In genomic region chr15:78929536-78930264, GRCh38 we compare ENCODE assay signal across 22 cellular contexts. TPM values are rescaled to one million over a fixed set of nuclear protein-coding genes. Genes with fewer than 3 reads are reported as not detected.
DNase-seq lines count a peak whose midpoint lies in the region; ATAC-seq, FAIRE-seq and TF ChIP-seq lines count a peak whose summit lies in the region.
"Had no signal": no experiment of that assay in that cellular context is flagged by ENCODE, and none has a peak within 500 bp of the region (broad histone marks: within the 10 kb centered on the region; RNA-seq: fewer than 3 reads in every experiment).

No MANE protein-coding gene starts in this region.

- no peak for ATAC-seq in K562
- no peak for ATAC-seq in CD4-positive, alpha-beta T cell (ENCODE audit: poor library complexity)
- ATAC-seq in Right ventricle myocardium inferior, result no peak
- ATAC-seq in HG02763 (IDR thresholded peaks at IDR 0.05; ENCODE audit: unreplicated experiment), result no peak
- ATAC-seq: gastroesophageal sphincter, left cardiac atrium had no signal

- H3K4me2 ChIP-seq in K562 (ENCODE audit: insufficient read depth, low read length) (no peak overlapping the region), neural progenitor cell (no peak overlapping the region)

- TF ChIP-seq CTCF in K562 (IDR thresholded peaks at IDR 0.05 in 2 of 3, conservative IDR thresholded peaks at IDR 0.05 in 1 of 3; ENCODE audit: insufficient read depth in 2 of 3, low read depth in 1 of 3, low read length in 3 of 3) (no peak), neural progenitor cell (IDR thresholded peaks at IDR 0.05) (no peak)
- no peak for TF ChIP-seq CTCF in CD4-positive, alpha-beta T cell (IDR thresholded peaks at IDR 0.05)

- no peaks in the 10 kb centered on the region for H3K27me3 ChIP-seq in K562 (ENCODE audit: control insufficient read depth in 2 of 2, insufficient read depth in 2 of 2, low read length in 2 of 2)
- H3K27me3 ChIP-seq in neural progenitor cell, result no peaks in the 10 kb centered on the region
- no peaks in the 10 kb centered on the region for H3K27me3 ChIP-seq in CD4-positive, alpha-beta T cell (ENCODE audit: control insufficient read depth, insufficient read depth, low read length)
- H3K27me3 ChIP-seq: ascending aorta, colonic mucosa, gastroesophageal sphincter, neutrophil, uterus had no signal

- H3K79me2 ChIP-seq in K562 (ENCODE audit: control insufficient read depth, insufficient read depth, low read length) (no peaks in the 10 kb centered on the region), neural progenitor cell (ENCODE audit: low read depth) (no peaks in the 10 kb centered on the region)

- no peaks in the 10 kb centered on the region for H3K27me3 Mint-ChIP-seq in IgD-negative memory B cell
- peaks cover 11% of the 10 kb centered on the region for H3K27me3 Mint-ChIP-seq in neural progenitor cell (ENCODE audit: insufficient read depth, low read depth)
- no peaks in the 10 kb centered on the region for H3K27me3 Mint-ChIP-seq in CD4-positive, alpha-beta T cell

- peaks cover 11 to 32% of the 10 kb centered on the region in 2 experiments for H3K4me1 ChIP-seq in K562 (replicated peaks in 1 of 2; ENCODE audit: control insufficient read depth in 2 of 2, insufficient read depth in 2 of 2, low read length in 2 of 2)
- H3K4me1 ChIP-seq in neural progenitor cell, result no peaks in the 10 kb centered on the region
- H3K4me1 ChIP-seq: colonic mucosa, uterus had no signal

- no peak for TF ChIP-seq POLR2A in K562 (conservative IDR thresholded peaks at IDR 0.05)

- H3K4me1 Mint-ChIP-seq in IgD-negative memory B cell, result peaks cover 0 to 12% (median 3%) of the 10 kb centered on the region in 3 donors
- H3K4me1 Mint-ChIP-seq in neural progenitor cell, result peaks cover 7% of the 10 kb centered on the region
- H3K4me1 Mint-ChIP-seq in CD4-positive, alpha-beta T cell (ENCODE audit: low read depth), result no peaks in the 10 kb centered on the region

- H3K4me3 ChIP-seq in K562 (no peak overlapping the region), neural progenitor cell (no peak overlapping the region)
- H3K4me3 ChIP-seq: ascending aorta, colonic mucosa, gastroesophageal sphincter, SK-N-MC, uterus had no signal

- POLR2A ChIA-PET in K562 (lab: Yijun Ruan, JAX), result interaction anchor here (0.8 to 1.5 kb wide), 3 partner anchors 8 to 15 kb away, joined by 4 to 5 read pairs (median 4); partner anchors contain the start of gene CTSH
- POLR2A ChIA-PET in CD4-positive, alpha-beta T cell (lab: Charles Lee), result no interaction called here

- H3K36me3 ChIP-seq in K562 (ENCODE audit: control insufficient read depth, insufficient read depth, low read length), result peaks cover 85% of the 10 kb centered on the region; the same call in 2 of the 3 replicates
- H3K36me3 ChIP-seq in neural progenitor cell, result no peaks in the 10 kb centered on the region
- H3K36me3 ChIP-seq: colonic mucosa, uterus had no signal

- no peak for TF ChIP-seq EP300 in K562 (IDR thresholded peaks at IDR 0.05; ENCODE audit: low read length)

- no TSS peak for BruUV-seq in K562 (replicated peaks; lab: Mats Ljungman, UMichigan)

- CTCF ChIA-PET in K562 (lab: Yijun Ruan, JAX; ENCODE audit: low intra/inter-chr PET ratio), result no interaction called here
- CTCF ChIA-PET in CD4-positive, alpha-beta T cell (lab: Charles Lee), result no interaction called here

- no peak overlapping the region for H3K9ac ChIP-seq in K562 (ENCODE audit: insufficient read depth in 1 of 2, low read depth in 2 of 2, low read length in 2 of 2)
- H3K9ac ChIP-seq in neural progenitor cell, result no peak overlapping the region

- no peaks in the 10 kb centered on the region for H3K9me3 ChIP-seq in K562 (replicated peaks; ENCODE audit: control insufficient read depth, insufficient read depth, low read depth, low read length)
- no peaks in the 10 kb centered on the region for H3K9me3 ChIP-seq in neural progenitor cell (ENCODE audit: low read depth)
- no peaks in the 10 kb centered on the region for H3K9me3 ChIP-seq in CD4-positive, alpha-beta T cell (ENCODE audit: control insufficient read depth, low read length)
- H3K9me3 ChIP-seq: ascending aorta, colonic mucosa, gastroesophageal sphincter, neutrophil, uterus had no signal

- FAIRE-seq in K562 (lab: Jason Lieb, UNC), result no peak

- no peaks in the 10 kb centered on the region for H3F3A ChIP-seq in neural progenitor cell (ENCODE audit: low read depth)

- peaks cover 5% of the 10 kb centered on the region for H3K36me3 Mint-ChIP-seq in IgD-negative memory B cell
- peaks cover 5% of the 10 kb centered on the region for H3K36me3 Mint-ChIP-seq in neural progenitor cell
- peaks cover 13% of the 10 kb centered on the region for H3K36me3 Mint-ChIP-seq in CD4-positive, alpha-beta T cell (ENCODE audit: low read depth)

- H3K4me3 Mint-ChIP-seq in IgD-negative memory B cell (no peak overlapping the region), neural progenitor cell (no peak overlapping the region)
- no peak overlapping the region for H3K4me3 Mint-ChIP-seq in CD4-positive, alpha-beta T cell

- no peaks in the 10 kb centered on the region for H3K9me3 Mint-ChIP-seq in IgD-negative memory B cell
- H3K9me3 Mint-ChIP-seq in neural progenitor cell, result no peaks in the 10 kb centered on the region
- no peaks in the 10 kb centered on the region for H3K9me3 Mint-ChIP-seq in CD4-positive, alpha-beta T cell

- no peak for TF ChIP-seq RAD21 in K562 (CRISPR knock-in tag; conservative IDR thresholded peaks at IDR 0.05 in 1 of 2, IDR thresholded peaks at IDR 0.05 in 1 of 2)

- no peaks in the 10 kb centered on the region for H3K9me1 ChIP-seq in K562 (ENCODE audit: control insufficient read depth, insufficient read depth, low read length)

- H4K20me1 ChIP-seq in K562 (replicated peaks; ENCODE audit: control insufficient read depth, insufficient read depth, low read length), result no peaks in the 10 kb centered on the region
- no peaks in the 10 kb centered on the region for H4K20me1 ChIP-seq in neural progenitor cell (ENCODE audit: low read depth)

- H3K27ac Mint-ChIP-seq in IgD-negative memory B cell (peak overlapping the region in 2 of 3 donors; percentile 71 to 89), neural progenitor cell (peak overlapping the region; percentile 9)
- H3K27ac Mint-ChIP-seq in CD4-positive, alpha-beta T cell, result no peak overlapping the region

- H2AFZ ChIP-seq in K562 (ENCODE audit: low read depth, low read length) (no peak overlapping the region), neural progenitor cell (replicated peaks) (no peak overlapping the region)

- intact Hi-C loops in K562 (cut with micrococcal nuclease), result no loop called here
- intact Hi-C loops in CD4-positive, alpha-beta T cell (cut with DNase I, micrococcal nuclease), result no loop called here
- intact Hi-C loops in Right ventricle myocardium inferior (cut with DNase I), result no loop called here

- DNase-seq in D341Med (ENCODE audit: low spot score) (peak; percentile 22), K562 (ENCODE audit: extremely low read depth in 1 of 4, low spot score in 3 of 4) (no peak), neural progenitor cell (ENCODE audit: low spot score) (no peak), Right ventricle myocardium inferior (ENCODE audit: missing footprints) (no peak)
- no peak for DNase-seq in CD4-positive, alpha-beta T cell
- no peak for DNase-seq in activated CD4-positive, alpha-beta T cell treated with anti-CD3 and anti-CD28 coated beads for 1 hour
- DNase-seq: activated CD4-positive, alpha-beta T cell treated with anti-CD3 and anti-CD28 coated beads for 4 hours; activated naive CD4-positive, alpha-beta T cell treated with Interleukin-2 at 50 U/mL for 16 hours; colonic mucosa; COR-L47; left cardiac atrium; midbrain; NCI-H1105; OCI-M1; T1000; uterus had no signal

- no peak overlapping the region; the same call in 2 of the 3 replicates for H3K27ac ChIP-seq in K562 (ENCODE audit: extremely low read depth, low read depth, low read length)
- H3K27ac ChIP-seq in neural progenitor cell, result no peak overlapping the region
- H3K27ac ChIP-seq in CD4-positive, alpha-beta T cell (ENCODE audit: low read depth, low read length), result no peak overlapping the region
- H3K27ac ChIP-seq: colonic mucosa, gastroesophageal sphincter, neutrophil, SK-N-MC, uterus had no signal

- 96% methylated on average over 16 of the region's 16 CpGs for WGBS in K562 (ENCODE audit: insufficient coverage, low coverage, missing lambda C conversion rate)

- in situ Hi-C loops in K562 (cut with MboI), result no loop called here

RNA-seq across cellular contexts. Expression of gene CTSH, which starts 15.1 kb away (rescaled TPM):
- polyA plus RNA-seq in IgD-negative memory B cell (615 TPM), K562 (2011; rRNA removed) (346 and 462 TPM in 2 replicates), K562 (2014; fragmentation: Illumina TruSeq; extraction: Trizol) (264 and 319 TPM in 2 replicates), K562 (2014; fragmentation: Nextera tagmentation; extraction: Ambion mirVana) (10 to 100 TPM; 15.0 to 35.1 TPM), K562 (2014; rRNA removed) (314 and 326 TPM in 2 replicates)
- 299 and 667 TPM in 2 replicates for total RNA-seq in K562 (2011; cell fraction: chromatin; rRNA removed; ENCODE audit: low replicate concordance)
- 475 and 577 TPM in 2 replicates for total RNA-seq in K562 (2011; cell fraction: nucleolus; rRNA removed)
- total RNA-seq in K562 (2011; cell fraction: nucleoplasm; rRNA removed), result 452 and 464 TPM in 2 replicates
- total RNA-seq in K562 (2014; rRNA removed) (221 and 262 TPM in 2 replicates), K562 (2014; rRNA removed; fragmentation: Illumina TruSeq; extraction: Trizol) (130 and 158 TPM in 2 replicates), K562 (2015; rRNA removed; fragmentation: Illumina TruSeq; extraction: Trizol) (169 and 170 TPM in 2 replicates), K562 (2021) (173 TPM in 2 replicates), neural progenitor cell (ENCODE audit: low replicate concordance) (3.5 and 9.0 TPM in 2 replicates), Right ventricle myocardium inferior (67.8 TPM)
- 293 and 363 TPM in 2 replicates for polyA plus RNA-seq in K562 (2011; cell fraction: cytosol; rRNA removed)
- polyA plus RNA-seq in K562 (2011; cell fraction: nucleus; rRNA removed), result 419 and 596 TPM in 2 replicates
- 197 and 377 TPM in 2 replicates for polyA plus RNA-seq in K562 (2012)
- 172 and 231 TPM in 2 replicates for polyA minus RNA-seq in K562 (2011; rRNA and poly(A)+ RNA removed)
- 126 and 148 TPM in 2 replicates for polyA minus RNA-seq in K562 (2011; cell fraction: cytosol; rRNA and poly(A)+ RNA removed)
- 135 and 136 TPM in 2 replicates for polyA minus RNA-seq in K562 (2011; cell fraction: nucleus; rRNA and poly(A)+ RNA removed)
- 10 to 100 TPM; 11.1 to 11.4 TPM for total RNA-seq in CD4-positive, alpha-beta T cell

RNA-seq across cellular contexts. Expression of gene MORF4L1, which starts 57.0 kb away (rescaled TPM):
- 218 TPM for polyA plus RNA-seq in IgD-negative memory B cell
- 78.8 and 247 TPM in 2 replicates for total RNA-seq in K562 (2011; cell fraction: chromatin; rRNA removed; ENCODE audit: low replicate concordance)
- 43.7 and 63.3 TPM in 2 replicates for total RNA-seq in K562 (2011; cell fraction: nucleolus; rRNA removed)
- 127 and 191 TPM in 2 replicates for total RNA-seq in K562 (2011; cell fraction: nucleoplasm; rRNA removed)
- total RNA-seq in K562 (2014; rRNA removed), result 202 and 281 TPM in 2 replicates
- total RNA-seq in K562 (2014; rRNA removed; fragmentation: Illumina TruSeq; extraction: Trizol), result 127 and 157 TPM in 2 replicates
- total RNA-seq in K562 (2015; rRNA removed; fragmentation: Illumina TruSeq; extraction: Trizol), result 193 and 197 TPM in 2 replicates
- total RNA-seq in K562 (2021), result 187 and 240 TPM in 2 replicates
- 268 and 400 TPM in 2 replicates for polyA plus RNA-seq in K562 (2011; rRNA removed)
- 61.7 and 122 TPM in 2 replicates for polyA plus RNA-seq in K562 (2011; cell fraction: cytosol; rRNA removed)
- polyA plus RNA-seq in K562 (2011; cell fraction: nucleus; rRNA removed), result 49.9 and 79.3 TPM in 2 replicates
- polyA plus RNA-seq in K562 (2012), result 208 and 400 TPM in 2 replicates
- polyA plus RNA-seq in K562 (2014; fragmentation: Illumina TruSeq; extraction: Trizol), result 497 and 578 TPM in 2 replicates
- polyA plus RNA-seq in K562 (2014; fragmentation: Nextera tagmentation; extraction: Ambion mirVana), result 100 to 1,000 TPM; 244 to 365 TPM
- polyA plus RNA-seq in K562 (2014; rRNA removed), result 454 and 615 TPM in 2 replicates
- polyA minus RNA-seq in K562 (2011; rRNA and poly(A)+ RNA removed), result 149 and 157 TPM in 2 replicates
- 46.6 and 48.9 TPM in 2 replicates for polyA minus RNA-seq in K562 (2011; cell fraction: cytosol; rRNA and poly(A)+ RNA removed)
- 35.3 and 77.4 TPM in 2 replicates for polyA minus RNA-seq in K562 (2011; cell fraction: nucleus; rRNA and poly(A)+ RNA removed)
- total RNA-seq in neural progenitor cell (ENCODE audit: low replicate concordance), result 633 and 930 TPM in 2 replicates
- 100 to 1,000 TPM; 463 to 496 TPM for total RNA-seq in CD4-positive, alpha-beta T cell
- total RNA-seq in Right ventricle myocardium inferior, result 333 TPM
